8 cellular contexts compared by ENCODE assay signal in genomic region chr2:241148891-241149674, GRCh38. TPM values are rescaled to one million over a fixed set of nuclear protein-coding genes. Genes with fewer than 3 reads are reported as not detected.
DNase-seq lines count a peak whose midpoint lies in the region; ATAC-seq and TF ChIP-seq lines count a peak whose summit lies in the region.

TSS of gene PASK (minus strand) at chr2:241149472. CDS start at chr2:241143032, 6,440 bp downstream.

- H3K9me3 ChIP-seq in adipocyte (ENCODE audit: control insufficient read depth, low read length) (no peaks in the 10 kb centered on the region), heart right ventricle (no peaks in the 10 kb centered on the region), upper lobe of left lung (no peaks in the 10 kb centered on the region)

- H3K4me1 Mint-ChIP-seq in T-cell = peaks cover 42 to 54% (median 51%) of the 10 kb centered on the region in 3 donors

- TF ChIP-seq CTCF in GM13976 (IDR thresholded peaks at IDR 0.05; ENCODE audit: borderline replicate concordance, control extremely low read depth, extremely low read depth, insufficient read depth, missing control alignments) (no peak), heart right ventricle (IDR thresholded peaks at IDR 0.05) (no peak), upper lobe of left lung (IDR thresholded peaks at IDR 0.05) (no peak)

- H3K27ac ChIP-seq in heart right ventricle (peak within 1 kb of the TSS in 9 of 10 donors; percentile 70 to 94 (median 89)), upper lobe of left lung (peak within 1 kb of the TSS; percentile 83 to 93 (median 87))

- POLR2A ChIA-PET in T-cell (lab: Charles Lee) = interaction anchor here (0.5 to 1.0 kb wide), 6 partner anchors 17 to 147 kb away, joined by 3 to 4 read pairs (median 3); no protein-coding TSS in a partner anchor

- H3K9ac ChIP-seq in adipocyte (ENCODE audit: low read length) = peak within 1 kb of the TSS; percentile 89

- CTCF ChIA-PET in T-cell (lab: Charles Lee) = interaction anchor here (0.6 to 2.1 kb wide), 9 partner anchors 25 to 635 kb away, joined by 3 to 31 read pairs (median 5); no protein-coding TSS in a partner anchor

- in situ Hi-C loops in GM13976 (cut with MboI; ENCODE audit: low sequenced_read_pairs, unreplicated experiment) = no loop called here

- H3K27me3 Mint-ChIP-seq in T-cell = no peaks in the 10 kb centered on the region

- TF ChIP-seq EP300 in upper lobe of left lung (IDR thresholded peaks at IDR 0.05) = no peak

- H3K4me3 Mint-ChIP-seq in T-cell = peak within 1 kb of the TSS; percentile 97 to 100 (median 99)

- H3K27ac Mint-ChIP-seq in T-cell = peak within 1 kb of the TSS; percentile 93 to 95

- intact Hi-C loops in heart right ventricle (cut with DNase I) = no loop called here
- intact Hi-C loops in posterior cingulate gyrus (cut with DNase I) = no loop called here

- peak; percentile 74 for ATAC-seq in HG02852 (IDR thresholded peaks at IDR 0.05; ENCODE audit: unreplicated experiment)
- ATAC-seq in T-cell (replicated peaks in 1 of 4) = peak; percentile 80 to 82 (median 81)
- peak; percentile 93 to 98 (median 96) for ATAC-seq in heart right ventricle
- ATAC-seq in upper lobe of left lung (ENCODE audit: low FRiP score in 2 of 2) = peak; percentile 97

- H3K4me1 ChIP-seq in adipocyte (ENCODE audit: control insufficient read depth, insufficient read depth, low read length) = peaks cover 15% of the 10 kb centered on the region
- H3K4me1 ChIP-seq in heart right ventricle = peaks cover 2 to 24% (median 20%) of the 10 kb centered on the region in 9 donors
- H3K4me1 ChIP-seq in upper lobe of left lung = peaks cover 19 to 32% (median 22%) of the 10 kb centered on the region in 4 donors

- WGBS in heart right ventricle, 2 donors = 0 to 1% methylated on average over 88 of the region's 88 CpGs
- 0 to 1% methylated on average over 33 to 39 of the region's 88 CpGs for WGBS in upper lobe of left lung, 2 donors

- peaks cover 6% of the 10 kb centered on the region for H3K36me3 Mint-ChIP-seq in T-cell

- H3K9me3 Mint-ChIP-seq in T-cell = no peaks in the 10 kb centered on the region

- TF ChIP-seq POLR2A in upper lobe of left lung (IDR thresholded peaks at IDR 0.05) = no peak

- DNase-seq in GM13976 (ENCODE audit: low spot score) = peak; percentile 95
- DNase-seq in NCI-H146 (lab: John Stamatoyannopoulos, UW) = peak; percentile 97
- peak; percentile 83 to 95 (median 92) for DNase-seq in T-cell
- peak; percentile 97 for DNase-seq in adipocyte (ENCODE audit: low read depth)
- DNase-seq in heart right ventricle = peak; percentile 91 to 96
- DNase-seq in posterior cingulate gyrus = peak; percentile 91 to 100 (median 96)
- peak; percentile 92 to 98 for DNase-seq in upper lobe of left lung

- H3K36me3 ChIP-seq in adipocyte (ENCODE audit: control insufficient read depth, insufficient read depth, low read length, severe bottlenecking) (no peaks in the 10 kb centered on the region), heart right ventricle (peaks cover 0 to 14% (median 0%) of the 10 kb centered on the region in 9 donors), upper lobe of left lung (peaks cover 0 to 5% (median 4%) of the 10 kb centered on the region in 4 donors)

- H3K27me3 ChIP-seq in adipocyte (replicated peaks; ENCODE audit: control insufficient read depth, insufficient read depth, low read length) (no peaks in the 10 kb centered on the region), heart right ventricle (no peaks in the 10 kb centered on the region), upper lobe of left lung (no peaks in the 10 kb centered on the region)

- peak within 1 kb of the TSS; percentile 92 for H3K4me3 ChIP-seq in adipocyte (ENCODE audit: low read length)
- H3K4me3 ChIP-seq in heart right ventricle = peak within 1 kb of the TSS; percentile 63 to 100 (median 95)
- peak within 1 kb of the TSS; percentile 86 to 99 (median 95) for H3K4me3 ChIP-seq in upper lobe of left lung

RNA-seq across cellular contexts. Expression of gene PASK, which starts in this region (rescaled TPM):
- 100 to 1,000 TPM in 4 of 5 donors, 10 to 100 TPM in 1; 80.5 to 272 (median 167) TPM for total RNA-seq in T-cell
- 1 to 10 TPM; 1.0 to 4.5 (median 1.5) TPM for total RNA-seq in heart right ventricle
- 1 to 10 TPM in 1 of 2 donors, under 1 TPM in 1; 0.93 to 2.5 TPM for polyA plus RNA-seq in heart right ventricle
- total RNA-seq in upper lobe of left lung = 10 to 100 TPM in 5 of 6 donors, 1 to 10 TPM in 1; 4.3 to 18.9 (median 13.8) TPM

Comparison
In these comparisons a context has a peak if more than half of its experiments do, and no peak if none do; other contexts are left out.
1. Peak in every context shown above with its lines: DNase-seq, ATAC-seq, H3K4me3 ChIP-seq and H3K27ac ChIP-seq.
2. RNA of gene PASK (total RNA-seq): 80.5 to 272 TPM in T-cell; 4.3 to 18.9 TPM in upper lobe of left lung and 1.0 to 4.5 TPM in heart right ventricle; every median in the first group is over 4 times any median in the second.